Comparison of ENCODE assay signal across 7 cellular contexts in genomic region chr1:209335090-209335692, GRCh38.
DNase-seq lines count a peak whose midpoint lies in the region; ATAC-seq, FAIRE-seq and TF ChIP-seq lines count a peak whose summit lies in the region.

No MANE protein-coding gene starts in this region.

- CTCF ChIA-PET in Caco-2 (lab: Charles Lee) = interaction anchor here (0.6 to 0.7 kb wide), 2 partner anchors 13 to 100 kb away, joined by 3 to 4 read pairs; no protein-coding TSS in a partner anchor

- WGBS in pancreas, 2 donors = 15 to 18% methylated on average over 3 of the region's 3 CpGs

- H3K4me1 Mint-ChIP-seq in Caco-2 (ENCODE audit: low read depth, unreplicated experiment) = peaks cover 6% of the 10 kb centered on the region

- intact Hi-C loops in Caco-2 (cut with micrococcal nuclease; ENCODE audit: unreplicated experiment) (loop anchor here (1.0 kb wide), 1 partner anchor 100 kb away; no protein-coding TSS in a partner anchor), dorsolateral prefrontal cortex (cut with DNase I) (no loop called here), pancreas (cut with DNase I) (no loop called here)

- DNase-seq in Caco-2 (peak; percentile 49 to 51), GM13977 (ENCODE audit: low spot score) (peak; percentile 30), NCI-H2171 (lab: John Stamatoyannopoulos, UW) (peak; percentile 37), dorsolateral prefrontal cortex (peak in 1 of 10 donors; percentile 10), pancreas (peak in 4 of 6 donors; percentile 4 to 54 (median 26)), T-helper 9 cell (no peak)

- no peaks in the 10 kb centered on the region for H3K27me3 ChIP-seq in Caco-2 (replicated peaks; ENCODE audit: control insufficient read depth, insufficient read depth, low read length)
- peaks cover 0 to 5% (median 0%) of the 10 kb centered on the region in 45 donors for H3K27me3 ChIP-seq in dorsolateral prefrontal cortex
- H3K27me3 ChIP-seq in pancreas = peaks cover 0 to 6% (median 0%) of the 10 kb centered on the region in 4 donors

- H3K27ac Mint-ChIP-seq in Caco-2 (ENCODE audit: unreplicated experiment) = no peak overlapping the region

- no peak overlapping the region for H3K4me3 ChIP-seq in Caco-2 (ENCODE audit: low read depth, low read length)
- no peak overlapping the region for H3K4me3 ChIP-seq in dorsolateral prefrontal cortex
- no peak overlapping the region for H3K4me3 ChIP-seq in pancreas

- no peak for FAIRE-seq in pancreas (lab: Jason Lieb, UNC)

- H3K9me3 Mint-ChIP-seq in Caco-2 (ENCODE audit: unreplicated experiment) = no peaks in the 10 kb centered on the region

- no peaks in the 10 kb centered on the region for H3K4me1 ChIP-seq in Caco-2
- no peaks in the 10 kb centered on the region for H3K4me1 ChIP-seq in pancreas

- H3K27me3 Mint-ChIP-seq in Caco-2 (ENCODE audit: insufficient read depth, unreplicated experiment) = no peaks in the 10 kb centered on the region

- no TSS peak for BruUV-seq in Caco-2 (replicated peaks; lab: Mats Ljungman, UMichigan)

- TF ChIP-seq CTCF in Caco-2 (IDR thresholded peaks at IDR 0.05; ENCODE audit: insufficient read depth in 1 of 2, low read depth in 1 of 2, low read length in 1 of 2, severe bottlenecking in 1 of 2, unreplicated experiment in 1 of 2) = peak; percentile 87 to 88
- peak; percentile 72 for TF ChIP-seq CTCF in GM13977 (IDR thresholded peaks at IDR 0.05; ENCODE audit: extremely low read depth, insufficient read depth, missing control alignments)
- peak in 53 of 56 donors; percentile 29 to 72 (median 58) for TF ChIP-seq CTCF in dorsolateral prefrontal cortex (IDR thresholded peaks at IDR 0.05 in 54 of 56, conservative IDR thresholded peaks at IDR 0.05 in 2 of 56; ENCODE audit: low read depth in 1 of 56, partially characterized antibody in 56 of 56)
- TF ChIP-seq CTCF in pancreas (IDR thresholded peaks at IDR 0.05) = peak; percentile 33 to 73 (median 57)

- no peaks in the 10 kb centered on the region for H3K36me3 Mint-ChIP-seq in Caco-2 (ENCODE audit: insufficient read depth, unreplicated experiment)

- ATAC-seq in HG02885 (IDR thresholded peaks at IDR 0.05; ENCODE audit: poor library complexity, unreplicated experiment) (peak; percentile 88), pancreas (peak; percentile 57 to 84 (median 66))

- in situ Hi-C loops in GM13977 (cut with MboI; ENCODE audit: low pct_unique_long_range_greater_than_20kb, low sequenced_read_pairs, unreplicated experiment) = no loop called here

- no peaks in the 10 kb centered on the region for H3K36me3 ChIP-seq in Caco-2 (ENCODE audit: control insufficient read depth, insufficient read depth, low read length)
- no peaks in the 10 kb centered on the region for H3K36me3 ChIP-seq in pancreas

- H3K27ac ChIP-seq in dorsolateral prefrontal cortex (no peak overlapping the region), pancreas (no peak overlapping the region)

- no peak overlapping the region for H3K4me3 Mint-ChIP-seq in Caco-2 (ENCODE audit: unreplicated experiment)

- no peaks in the 10 kb centered on the region for H3K9me3 ChIP-seq in Caco-2
- H3K9me3 ChIP-seq in pancreas = no peaks in the 10 kb centered on the region

- POLR2A ChIA-PET in Caco-2 (lab: Charles Lee) = no interaction called here
